In genomic region chr1:190029441-190029840, GRCh38 we compare ENCODE assay signal across 20 cellular contexts.
"Had no signal": no experiment of that assay in that cellular context is flagged by ENCODE, and none has a peak within 500 bp of the region (broad histone marks: within the 10 kb centered on the region; RNA-seq: fewer than 3 reads in every experiment).

No MANE protein-coding gene starts in this region.

- H3K36me3 ChIP-seq: ascending aorta had no signal

- DNase-seq: activated CD4-positive, alpha-beta T cell treated with anti-CD3 and anti-CD28 coated beads for 48 hours; activated CD4-positive, alpha-beta T cell treated with anti-CD3 and anti-CD28 coated beads, Interleukin-2, amount 50 U/mL, for 48 hours; activated CD4-positive, CD25-positive, alpha-beta regulatory T cell treated with anti-CD3 and anti-CD28 coated beads, Interleukin-2, amount 50 U/mL, for 72 hours; activated effector memory CD4-positive, alpha-beta T cell treated with anti-CD3 and anti-CD28 coated beads, Interleukin-2, amount 50 U/mL, for 16 hours; activated naive CD4-positive, alpha-beta T cell treated with Interleukin-2 at 50 U/mL for 16 hours; activated naive CD8-positive, alpha-beta T cell treated with anti-CD3 and anti-CD28 coated beads, Interleukin-2, amount 50 U/mL, for 24 hours; activated T-cell treated with anti-CD3 and anti-CD28 coated beads, Interleukin-2, amount 50 U/mL, for 4 hours; amniotic stem cell; NCI-H1092; NCI-H1417; NCI-H1930; NCI-H2107; NCI-H345; NCI-H510A; NCI-H526 treated with DMSO at 0.1 percent for 48 hours; NCI-H82; RPMI8226; T-helper 1 cell had no signal

- H3K27ac ChIP-seq: ascending aorta, SK-N-MC had no signal

- H3K27me3 ChIP-seq: ascending aorta had no signal

- H3K4me1 ChIP-seq: ascending aorta had no signal

- H3K4me3 ChIP-seq: ascending aorta, SK-N-MC had no signal
